ENCODE assay signal across 1 cellular context in genomic region chr13:112962396-112962795, GRCh38.
TF ChIP-seq lines count a peak whose summit lies in the region.

No MANE protein-coding gene starts in this region.

TF ChIP-seq in H1, 55 proteins besides CTCF, POLR2A, EP300 and RAD21:
- TF ChIP-seq NANOG (IDR thresholded peaks at IDR 0.05; ENCODE audit: insufficient read depth, low read depth, low read length, poor library complexity, severe bottlenecking): no peak
- TF ChIP-seq CHD2 (IDR thresholded peaks at IDR 0.05; ENCODE audit: low read length): no peak
TF ChIP-seq in H1: peak in this region for 0.
